ENCODE assay signal across 1 cellular context in the genomic region with DNA sequence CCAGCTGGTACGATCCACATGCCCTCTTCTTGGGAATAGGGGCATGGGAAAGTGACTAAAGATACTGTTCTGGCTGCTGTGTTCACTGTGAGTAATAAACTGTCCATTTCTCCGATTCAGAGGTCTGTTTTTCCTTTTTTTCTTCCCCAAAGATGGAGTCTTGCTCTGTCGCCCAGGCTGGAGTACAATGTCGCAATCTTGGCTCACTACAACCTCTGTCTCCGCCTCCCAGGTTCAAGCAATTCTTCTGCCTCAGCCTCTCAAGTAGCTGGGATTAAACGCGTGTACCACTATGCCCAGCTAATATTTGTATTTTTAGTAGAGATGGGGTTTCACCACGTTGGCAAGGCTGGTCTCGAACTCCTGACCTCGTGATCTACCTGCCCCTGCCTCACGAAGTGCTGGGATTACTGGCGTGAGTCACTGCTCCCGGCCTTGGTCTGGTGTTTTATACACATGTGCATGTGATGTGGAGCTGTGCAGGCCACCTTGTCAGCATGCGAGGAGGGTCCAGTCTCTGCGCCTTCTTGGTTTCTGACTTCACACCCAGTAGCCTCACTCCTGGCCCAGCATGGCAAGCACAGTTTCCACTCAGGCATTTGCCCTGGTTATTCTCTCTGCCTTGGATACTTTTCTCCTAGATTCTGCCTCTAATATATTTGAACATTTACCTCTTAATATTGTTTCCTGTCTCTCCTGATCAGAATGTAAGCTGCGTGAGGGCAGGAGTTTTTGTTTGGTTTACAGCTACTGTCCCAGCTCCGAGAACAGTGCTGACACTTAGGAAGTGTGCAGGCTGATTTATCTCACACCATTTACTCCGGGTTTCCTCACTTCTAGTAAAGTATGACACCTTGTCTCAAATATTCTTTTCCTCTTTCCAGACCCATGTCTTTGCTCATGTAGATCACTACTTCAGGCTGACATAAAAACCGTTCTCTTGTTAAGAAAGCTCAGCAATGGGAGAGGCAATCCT.
TF ChIP-seq lines count a peak whose summit lies in the region.

No MANE protein-coding gene starts in this region.

TF ChIP-seq in HCT116, 20 proteins besides CTCF, POLR2A, EP300 and RAD21 (continued from another document):
- TF ChIP-seq, protein P1, sequence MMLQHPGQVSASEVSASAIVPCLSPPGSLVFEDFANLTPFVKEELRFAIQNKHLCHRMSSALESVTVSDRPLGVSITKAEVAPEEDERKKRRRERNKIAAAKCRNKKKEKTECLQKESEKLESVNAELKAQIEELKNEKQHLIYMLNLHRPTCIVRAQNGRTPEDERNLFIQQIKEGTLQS (IDR thresholded peaks at IDR 0.05), result no peak
- TF ChIP-seq TCF7L2 (IDR thresholded peaks at IDR 0.05; ENCODE audit: borderline replicate concordance, extremely low read depth, insufficient read depth, insufficient read length) (no peak), POLR2AphosphoS5 (IDR thresholded peaks at IDR 0.05; ENCODE audit: low read depth, low read length) (no peak), JUND (IDR thresholded peaks at IDR 0.05) (no peak), CEBPB (IDR thresholded peaks at IDR 0.05; ENCODE audit: low read depth) (no peak), FOSL1 (IDR thresholded peaks at IDR 0.05; ENCODE audit: low read depth) (no peak), ZFX (IDR thresholded peaks at IDR 0.05) (no peak), SRF (IDR thresholded peaks at IDR 0.05; ENCODE audit: low read depth) (no peak), ZNF274 (IDR thresholded peaks at IDR 0.05; ENCODE audit: low read depth, low read length) (no peak), SIN3A (IDR thresholded peaks at IDR 0.05; ENCODE audit: low read depth) (no peak)
- TF ChIP-seq, protein P2, sequence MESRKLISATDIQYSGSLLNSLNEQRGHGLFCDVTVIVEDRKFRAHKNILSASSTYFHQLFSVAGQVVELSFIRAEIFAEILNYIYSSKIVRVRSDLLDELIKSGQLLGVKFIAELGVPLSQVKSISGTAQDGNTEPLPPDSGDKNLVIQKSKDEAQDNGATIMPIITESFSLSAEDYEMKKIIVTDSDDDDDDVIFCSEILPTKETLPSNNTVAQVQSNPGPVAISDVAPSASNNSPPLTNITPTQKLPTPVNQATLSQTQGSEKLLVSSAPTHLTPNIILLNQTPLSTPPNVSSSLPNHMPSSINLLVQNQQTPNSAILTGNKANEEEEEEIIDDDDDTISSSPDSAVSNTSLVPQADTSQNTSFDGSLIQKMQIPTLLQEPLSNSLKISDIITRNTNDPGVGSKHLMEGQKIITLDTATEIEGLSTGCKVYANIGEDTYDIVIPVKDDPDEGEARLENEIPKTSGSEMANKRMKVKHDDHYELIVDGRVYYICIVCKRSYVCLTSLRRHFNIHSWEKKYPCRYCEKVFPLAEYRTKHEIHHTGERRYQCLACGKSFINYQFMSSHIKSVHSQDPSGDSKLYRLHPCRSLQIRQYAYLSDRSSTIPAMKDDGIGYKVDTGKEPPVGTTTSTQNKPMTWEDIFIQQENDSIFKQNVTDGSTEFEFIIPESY (IDR thresholded peaks at IDR 0.05; ENCODE audit: extremely low read depth, insufficient replicate concordance, low read length), result no peak
- TF ChIP-seq, protein P3, sequence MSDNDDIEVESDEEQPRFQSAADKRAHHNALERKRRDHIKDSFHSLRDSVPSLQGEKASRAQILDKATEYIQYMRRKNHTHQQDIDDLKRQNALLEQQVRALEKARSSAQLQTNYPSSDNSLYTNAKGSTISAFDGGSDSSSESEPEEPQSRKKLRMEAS (IDR thresholded peaks at IDR 0.05), result no peak
- TF ChIP-seq, protein P4, sequence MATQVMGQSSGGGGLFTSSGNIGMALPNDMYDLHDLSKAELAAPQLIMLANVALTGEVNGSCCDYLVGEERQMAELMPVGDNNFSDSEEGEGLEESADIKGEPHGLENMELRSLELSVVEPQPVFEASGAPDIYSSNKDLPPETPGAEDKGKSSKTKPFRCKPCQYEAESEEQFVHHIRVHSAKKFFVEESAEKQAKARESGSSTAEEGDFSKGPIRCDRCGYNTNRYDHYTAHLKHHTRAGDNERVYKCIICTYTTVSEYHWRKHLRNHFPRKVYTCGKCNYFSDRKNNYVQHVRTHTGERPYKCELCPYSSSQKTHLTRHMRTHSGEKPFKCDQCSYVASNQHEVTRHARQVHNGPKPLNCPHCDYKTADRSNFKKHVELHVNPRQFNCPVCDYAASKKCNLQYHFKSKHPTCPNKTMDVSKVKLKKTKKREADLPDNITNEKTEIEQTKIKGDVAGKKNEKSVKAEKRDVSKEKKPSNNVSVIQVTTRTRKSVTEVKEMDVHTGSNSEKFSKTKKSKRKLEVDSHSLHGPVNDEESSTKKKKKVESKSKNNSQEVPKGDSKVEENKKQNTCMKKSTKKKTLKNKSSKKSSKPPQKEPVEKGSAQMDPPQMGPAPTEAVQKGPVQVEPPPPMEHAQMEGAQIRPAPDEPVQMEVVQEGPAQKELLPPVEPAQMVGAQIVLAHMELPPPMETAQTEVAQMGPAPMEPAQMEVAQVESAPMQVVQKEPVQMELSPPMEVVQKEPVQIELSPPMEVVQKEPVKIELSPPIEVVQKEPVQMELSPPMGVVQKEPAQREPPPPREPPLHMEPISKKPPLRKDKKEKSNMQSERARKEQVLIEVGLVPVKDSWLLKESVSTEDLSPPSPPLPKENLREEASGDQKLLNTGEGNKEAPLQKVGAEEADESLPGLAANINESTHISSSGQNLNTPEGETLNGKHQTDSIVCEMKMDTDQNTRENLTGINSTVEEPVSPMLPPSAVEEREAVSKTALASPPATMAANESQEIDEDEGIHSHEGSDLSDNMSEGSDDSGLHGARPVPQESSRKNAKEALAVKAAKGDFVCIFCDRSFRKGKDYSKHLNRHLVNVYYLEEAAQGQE (IDR thresholded peaks at IDR 0.05; ENCODE audit: low read depth), result no peak
